In genomic region chr2:189149981-189150380, GRCh38 we compare ENCODE assay signal across 13 cellular contexts. TPM values are rescaled to one million over a fixed set of nuclear protein-coding genes. Genes with fewer than 3 reads are reported as not detected.
DNase-seq lines count a peak whose midpoint lies in the region; ATAC-seq and TF ChIP-seq lines count a peak whose summit lies in the region.
"Had no signal": no experiment of that assay in that cellular context is flagged by ENCODE, and none has a peak within 500 bp of the region (broad histone marks: within the 10 kb centered on the region; RNA-seq: fewer than 3 reads in every experiment).

No MANE protein-coding gene starts in this region.

- no peaks in the 10 kb centered on the region for H3K9me3 Mint-ChIP-seq in HFFc6
- H3K9me3 Mint-ChIP-seq: activated CD4-positive, alpha-beta T cell treated with anti-CD3 and anti-CD28 coated beads, Interleukin-2, amount 10 ng/mL, durations not matched to agents 7 days and 5 days; CD4-positive, alpha-beta memory T cell had no signal

- DNase-seq in AG08395 (ENCODE audit: low spot score) (peak; percentile 59), HFFc6 (peak; percentile 69), astrocyte of the cerebellum (ENCODE audit: low read depth) (peak; percentile 57), left lung (no peak), 8988T (no peak), NCI-H2196 treated with DMSO at 0.1 percent for 48 hours (lab: John Stamatoyannopoulos, UW; ENCODE audit: unreplicated experiment) (no peak), WERI-Rb-1 (no peak), occipital lobe (lab: John Stamatoyannopoulos, UW) (no peak)
- DNase-seq: activated CD4-positive, alpha-beta T cell treated with anti-CD3 and anti-CD28 coated beads, Interleukin-2, amount 10 ng/mL, durations not matched to agents 7 days and 5 days; activated naive CD4-positive, alpha-beta T cell treated with Interleukin-2 at 50 U/mL for 16 hours; CD4-positive, alpha-beta memory T cell; effector CD8-positive, alpha-beta T cell; pancreas had no signal

- peaks cover 0 to 4% of the 10 kb centered on the region in 2 donors for H3K4me1 ChIP-seq in left lung
- H3K4me1 ChIP-seq: pancreas had no signal

- peaks cover 95% of the 10 kb centered on the region for H3K4me1 Mint-ChIP-seq in HFFc6 (ENCODE audit: low read depth)
- H3K4me1 Mint-ChIP-seq: activated CD4-positive, alpha-beta T cell treated with anti-CD3 and anti-CD28 coated beads, Interleukin-2, amount 10 ng/mL, durations not matched to agents 7 days and 5 days; CD4-positive, alpha-beta memory T cell had no signal

- peak overlapping the region; percentile 73 for H3K27ac Mint-ChIP-seq in HFFc6
- H3K27ac Mint-ChIP-seq: activated CD4-positive, alpha-beta T cell treated with anti-CD3 and anti-CD28 coated beads, Interleukin-2, amount 10 ng/mL, durations not matched to agents 7 days and 5 days; CD4-positive, alpha-beta memory T cell had no signal

- H3K27me3 Mint-ChIP-seq in HFFc6 (ENCODE audit: insufficient read depth) = no peaks in the 10 kb centered on the region; the same call in 1 of the 2 replicates
- H3K27me3 Mint-ChIP-seq: activated CD4-positive, alpha-beta T cell treated with anti-CD3 and anti-CD28 coated beads, Interleukin-2, amount 10 ng/mL, durations not matched to agents 7 days and 5 days; CD4-positive, alpha-beta memory T cell had no signal

- H3K27ac ChIP-seq in left lung (peak overlapping the region in 1 of 2 donors; percentile 42), WERI-Rb-1 (no peak overlapping the region)
- H3K27ac ChIP-seq: pancreas had no signal

- H3K36me3 ChIP-seq in left lung (no peaks in the 10 kb centered on the region), WERI-Rb-1 (no peaks in the 10 kb centered on the region)
- H3K36me3 ChIP-seq: pancreas had no signal

- H3K4me3 Mint-ChIP-seq in HFFc6 = no peak overlapping the region; the same call in 1 of the 2 replicates
- H3K4me3 Mint-ChIP-seq: activated CD4-positive, alpha-beta T cell treated with anti-CD3 and anti-CD28 coated beads, Interleukin-2, amount 10 ng/mL, durations not matched to agents 7 days and 5 days; CD4-positive, alpha-beta memory T cell had no signal

- H3K27me3 ChIP-seq in left lung (no peaks in the 10 kb centered on the region), WERI-Rb-1 (ENCODE audit: insufficient read depth, low read depth, severe bottlenecking) (no peaks in the 10 kb centered on the region)
- H3K27me3 ChIP-seq: pancreas had no signal

- ATAC-seq in left lung = peak; percentile 34
- ATAC-seq: pancreas had no signal

- H3K4me3 ChIP-seq in astrocyte of the cerebellum (ENCODE audit: low read depth, low read length) = no peak overlapping the region
- H3K4me3 ChIP-seq in left lung = no peak overlapping the region
- no peak overlapping the region for H3K4me3 ChIP-seq in WERI-Rb-1 (ENCODE audit: low read depth, low read length)
- H3K4me3 ChIP-seq: pancreas had no signal

- TF ChIP-seq CTCF in HFFc6 (IDR thresholded peaks at IDR 0.05) = no peak
- TF ChIP-seq CTCF in astrocyte of the cerebellum (IDR thresholded peaks at IDR 0.05; ENCODE audit: low read depth, low read length, missing control alignments) = no peak
- no peak for TF ChIP-seq CTCF in left lung (IDR thresholded peaks at IDR 0.05)
- no peak for TF ChIP-seq CTCF in WERI-Rb-1 (IDR thresholded peaks at IDR 0.05; ENCODE audit: low read depth, low read length)

- in situ Hi-C loops in astrocyte of the cerebellum (cut with HindIII; ENCODE audit: low sequenced_read_pairs) = no loop called here

- H3K9me3 ChIP-seq in left lung (no peaks in the 10 kb centered on the region), WERI-Rb-1 (ENCODE audit: severe bottlenecking) (no peaks in the 10 kb centered on the region)
- H3K9me3 ChIP-seq: pancreas had no signal

- peaks cover 70% of the 10 kb centered on the region for H3K36me3 Mint-ChIP-seq in HFFc6 (ENCODE audit: low read depth)
- H3K36me3 Mint-ChIP-seq: CD4-positive, alpha-beta memory T cell had no signal

- intact Hi-C loops in left lung (cut with DNase I) = no loop called here

RNA-seq across cellular contexts. Expression of gene COL5A2, which starts 29.6 kb away (rescaled TPM):
- 100 to 1,000 TPM; 265 to 388 (median 303) TPM for total RNA-seq in HFFc6 (2021; fragmentation: NEBNext Ultra II Directional; extraction: Animal tissue kit (Norgen Biotek cat#: 25700))
- 100 to 1,000 TPM; 122 to 324 TPM for total RNA-seq in left lung
- total RNA-seq in occipital lobe = 18.9 TPM

Comparison
In these comparisons a context has a peak if more than half of its experiments do, and no peak if none do; other contexts are left out.
1. DNase-seq: peak in AG08395 (single experiment), HFFc6 (single experiment) and astrocyte of the cerebellum (single experiment); none in left lung (0 of 2), 8988T (single experiment), NCI-H2196 treated with DMSO at 0.1 percent for 48 hours (single experiment), WERI-Rb-1 (single experiment) and occipital lobe (single experiment).